In genomic region chr11:17640493-17641164, GRCh38 we compare ENCODE assay signal across 23 cellular contexts.
DNase-seq lines count a peak whose midpoint lies in the region; FAIRE-seq and TF ChIP-seq lines count a peak whose summit lies in the region.
"Had no signal": no experiment of that assay in that cellular context is flagged by ENCODE, and none has a peak within 500 bp of the region (broad histone marks: within the 10 kb centered on the region; RNA-seq: fewer than 3 reads in every experiment).

No MANE protein-coding gene starts in this region.

- H4K91ac ChIP-seq in neuronal stem cell (ENCODE audit: low read depth, low read length, poor library complexity) = no peak overlapping the region

- no peak overlapping the region for H2BK5ac ChIP-seq in neuronal stem cell (ENCODE audit: low read length)

- no peaks in the 10 kb centered on the region for H4K20me1 ChIP-seq in BLaER1
- no peaks in the 10 kb centered on the region for H4K20me1 ChIP-seq in BLaER1 treated with 17β-estradiol and CSF1 and Interleukin-3, amounts not matched to agents 10 nM and 100 nM

- POLR2A ChIA-PET in CD4-positive, alpha-beta memory T cell (lab: Charles Lee; ENCODE audit: partially characterized antibody) = no interaction called here

- no peak overlapping the region for H3K9ac ChIP-seq in BLaER1
- peak overlapping the region in 1 of 11 experiments; percentile 53; a peak in 3 of 22 replicates for H3K9ac ChIP-seq in BLaER1 treated with 17β-estradiol and CSF1 and Interleukin-3, amounts not matched to agents 10 nM and 100 nM
- no peak overlapping the region for H3K9ac ChIP-seq in neuronal stem cell (ENCODE audit: low read depth, low read length, poor library complexity)

- H3K36me3 Mint-ChIP-seq in CD4-positive, alpha-beta memory T cell = no peaks in the 10 kb centered on the region

- peaks cover 0 to 3% (median 0%) of the 10 kb centered on the region in 8 donors for H3K9me3 Mint-ChIP-seq in CD4-positive, alpha-beta memory T cell

- no peaks in the 10 kb centered on the region for H3K4me1 Mint-ChIP-seq in CD4-positive, alpha-beta memory T cell

- TF ChIP-seq CTCF in GM20000 (IDR thresholded peaks at IDR 0.05; ENCODE audit: extremely low read depth, missing control alignments) (no peak), D721Med (IDR thresholded peaks at IDR 0.05; ENCODE audit: insufficient read depth, missing control alignments) (no peak)

- no peak overlapping the region for H2BK15ac ChIP-seq in neuronal stem cell (ENCODE audit: low read length)

- H2BK120ac ChIP-seq in neuronal stem cell (ENCODE audit: low read depth, low read length) = no peak overlapping the region

- H4K8ac ChIP-seq in neuronal stem cell (ENCODE audit: low read depth, low read length) = no peak overlapping the region

- H3K27ac ChIP-seq in BLaER1 (peak overlapping the region; percentile 28), neuronal stem cell (replicated peaks; ENCODE audit: low read length) (no peak overlapping the region)
- peak overlapping the region in 6 of 11 experiments; percentile 16 to 49 (median 34); a peak in 8 of 22 replicates for H3K27ac ChIP-seq in BLaER1 treated with 17β-estradiol and CSF1 and Interleukin-3, amounts not matched to agents 10 nM and 100 nM
- H3K27ac ChIP-seq in CD4-positive, alpha-beta memory T cell (ENCODE audit: low read depth, low read length) = no peak overlapping the region
- H3K27ac ChIP-seq: SJSA1 had no signal

- no peak for FAIRE-seq in D721Med (lab: Jason Lieb, UNC)
- FAIRE-seq: H1 had no signal

- H3K23ac ChIP-seq in neuronal stem cell (ENCODE audit: low read depth, low read length, poor library complexity) = peak overlapping the region; percentile 37

- no CpG with 5 or more reads among the region's 19 CpGs for whole genome bisulfite sequencing in neuronal stem cell (ENCODE audit: extremely low coverage in 2 of 2, insufficient read length in 2 of 2, insufficient replicate concordance in 1 of 2), 2 donors

- H3K27me3 ChIP-seq in BLaER1 = no peaks in the 10 kb centered on the region
- no peaks in the 10 kb centered on the region for H3K27me3 ChIP-seq in BLaER1 treated with 17β-estradiol and CSF1 and Interleukin-3, amounts not matched to agents 10 nM and 100 nM
- peaks cover 0 to 14% (median 0%) of the 10 kb centered on the region in 3 experiments for H3K27me3 ChIP-seq in neuronal stem cell (ENCODE audit: control insufficient read depth in 3 of 3, insufficient read depth in 3 of 3, low read depth in 1 of 3, low read length in 3 of 3)
- no peaks in the 10 kb centered on the region for H3K27me3 ChIP-seq in CD4-positive, alpha-beta memory T cell (ENCODE audit: insufficient read depth, low read length)
- H3K27me3 ChIP-seq: MG63 had no signal

- no peak overlapping the region for H3K4me3 ChIP-seq in BLaER1
- no peak overlapping the region for H3K4me3 ChIP-seq in BLaER1 treated with 17β-estradiol and CSF1 and Interleukin-3, amounts not matched to agents 10 nM and 100 nM
- no peak overlapping the region for H3K4me3 ChIP-seq in neuronal stem cell (ENCODE audit: low read length in 2 of 2)
- H3K4me3 ChIP-seq in CD4-positive, alpha-beta memory T cell (ENCODE audit: low read length in 2 of 2) = no peak overlapping the region
- H3K4me3 ChIP-seq: MG63, SJSA1 had no signal

- H3K9me3 ChIP-seq in BLaER1 (no peaks in the 10 kb centered on the region), neuronal stem cell (replicated peaks in 1 of 2; ENCODE audit: control insufficient read depth in 2 of 2, insufficient read depth in 1 of 2, low read depth in 1 of 2, low read length in 2 of 2) (no peaks in the 10 kb centered on the region)
- 0 out of 22 replicates have a peak, but pooled peaks cover 0 to under 1% (median 0%) of the 10 kb centered on the region in 11 experiments for H3K9me3 ChIP-seq in BLaER1 treated with 17β-estradiol and CSF1 and Interleukin-3, amounts not matched to agents 10 nM and 100 nM (replicated peaks in 1 of 11)
- no peaks in the 10 kb centered on the region for H3K9me3 ChIP-seq in CD4-positive, alpha-beta memory T cell (ENCODE audit: control insufficient read depth in 1 of 2, low read length in 2 of 2)
- H3K9me3 ChIP-seq: MG63, SJSA1 had no signal

- intact Hi-C loops in CD4-positive, alpha-beta memory T cell (cut with micrococcal nuclease) = no loop called here

- peaks cover 3 to 5% of the 10 kb centered on the region in 2 donors for H3K27me3 Mint-ChIP-seq in CD4-positive, alpha-beta memory T cell

- H2BK12ac ChIP-seq in neuronal stem cell (ENCODE audit: low read length) = no peak overlapping the region

- DNase-seq in GM20000 (ENCODE audit: low spot score) (peak; percentile 2), neuronal stem cell (ENCODE audit: low spot score) (no peak), D721Med (ENCODE audit: insufficient read length, low spot score) (no peak), NCI-H345 treated with DMSO at 0.1 percent for 48 hours (lab: John Stamatoyannopoulos, UW; ENCODE audit: unreplicated experiment) (no peak)
- no peak for DNase-seq in CD4-positive, alpha-beta memory T cell
- DNase-seq: COR-L47, DMS153, DND-41, KBM-7, MG63, NCI-H1105 treated with DMSO at 0.1 percent for 48 hours, NCI-H146, NCI-H1930, NCI-H2107, NCI-H446, NCI-H526 treated with DMSO at 0.1 percent for 48 hours, Right ventricle myocardium superior, RPMI8226, T-helper 1 cell had no signal

- H3K14ac ChIP-seq in neuronal stem cell (ENCODE audit: low read length) = no peak overlapping the region

- H3K27ac Mint-ChIP-seq in CD4-positive, alpha-beta memory T cell = no peak overlapping the region

- CTCF ChIA-PET in CD4-positive, alpha-beta memory T cell (lab: Charles Lee; ENCODE audit: partially characterized antibody) = no interaction called here

- peaks cover 28% of the 10 kb centered on the region for H3K4me1 ChIP-seq in BLaER1
- H3K4me1 ChIP-seq in BLaER1 treated with 17β-estradiol and CSF1 and Interleukin-3, amounts not matched to agents 10 nM and 100 nM = peaks cover 9 to 29% (median 24%) of the 10 kb centered on the region in 10 experiments; a peak in 19 of 20 replicates
- no peaks in the 10 kb centered on the region for H3K4me1 ChIP-seq in neuronal stem cell (ENCODE audit: control insufficient read depth in 2 of 2, insufficient read depth in 1 of 2, low read depth in 1 of 2, low read length in 2 of 2)
- no peaks in the 10 kb centered on the region for H3K4me1 ChIP-seq in CD4-positive, alpha-beta memory T cell (ENCODE audit: insufficient read depth, low read length)
- H3K4me1 ChIP-seq: SJSA1 had no signal

- H3K4me2 ChIP-seq in BLaER1 (peak overlapping the region; percentile 42), neuronal stem cell (ENCODE audit: insufficient read depth, low read length, poor library complexity, severe bottlenecking) (no peak overlapping the region)
- peak overlapping the region; percentile 17 to 77 (median 43); a peak in 18 of 22 replicates for H3K4me2 ChIP-seq in BLaER1 treated with 17β-estradiol and CSF1 and Interleukin-3, amounts not matched to agents 10 nM and 100 nM

- H3K18ac ChIP-seq in neuronal stem cell (ENCODE audit: low read length) = peak overlapping the region; percentile 41

- no peak overlapping the region for H3K4ac ChIP-seq in neuronal stem cell (ENCODE audit: low read length)

- no peak overlapping the region for H2AK5ac ChIP-seq in neuronal stem cell (ENCODE audit: low read depth, low read length)

- no peak overlapping the region for H3K4me3 Mint-ChIP-seq in CD4-positive, alpha-beta memory T cell

- H3K79me1 ChIP-seq in neuronal stem cell (ENCODE audit: low read depth, low read length) = no peaks in the 10 kb centered on the region

- H3K36me3 ChIP-seq in BLaER1 (no peaks in the 10 kb centered on the region), neuronal stem cell (replicated peaks in 1 of 2; ENCODE audit: control insufficient read depth in 2 of 2, insufficient read depth in 2 of 2, low read length in 2 of 2) (no peaks in the 10 kb centered on the region)
- H3K36me3 ChIP-seq in BLaER1 treated with 17β-estradiol and CSF1 and Interleukin-3, amounts not matched to agents 10 nM and 100 nM = no peaks in the 10 kb centered on the region
- H3K36me3 ChIP-seq in CD4-positive, alpha-beta memory T cell (ENCODE audit: insufficient read depth, low read length) = no peaks in the 10 kb centered on the region
- H3K36me3 ChIP-seq: MG63, SJSA1 had no signal

- no peak overlapping the region for H2AFZ ChIP-seq in neuronal stem cell (ENCODE audit: low read length)

Comparison
In these comparisons a context has a peak if more than half of its experiments do, and no peak if none do; other contexts are left out.
1. H3K27ac ChIP-seq: peak in BLaER1 (single experiment) and BLaER1 treated with 17β-estradiol and CSF1 and Interleukin-3, amounts not matched to agents 10 nM and 100 nM (6 of 11); none in neuronal stem cell (single experiment) and CD4-positive, alpha-beta memory T cell (single experiment).